ENCODE assay signal across 8 cellular contexts in the genomic region with DNA sequence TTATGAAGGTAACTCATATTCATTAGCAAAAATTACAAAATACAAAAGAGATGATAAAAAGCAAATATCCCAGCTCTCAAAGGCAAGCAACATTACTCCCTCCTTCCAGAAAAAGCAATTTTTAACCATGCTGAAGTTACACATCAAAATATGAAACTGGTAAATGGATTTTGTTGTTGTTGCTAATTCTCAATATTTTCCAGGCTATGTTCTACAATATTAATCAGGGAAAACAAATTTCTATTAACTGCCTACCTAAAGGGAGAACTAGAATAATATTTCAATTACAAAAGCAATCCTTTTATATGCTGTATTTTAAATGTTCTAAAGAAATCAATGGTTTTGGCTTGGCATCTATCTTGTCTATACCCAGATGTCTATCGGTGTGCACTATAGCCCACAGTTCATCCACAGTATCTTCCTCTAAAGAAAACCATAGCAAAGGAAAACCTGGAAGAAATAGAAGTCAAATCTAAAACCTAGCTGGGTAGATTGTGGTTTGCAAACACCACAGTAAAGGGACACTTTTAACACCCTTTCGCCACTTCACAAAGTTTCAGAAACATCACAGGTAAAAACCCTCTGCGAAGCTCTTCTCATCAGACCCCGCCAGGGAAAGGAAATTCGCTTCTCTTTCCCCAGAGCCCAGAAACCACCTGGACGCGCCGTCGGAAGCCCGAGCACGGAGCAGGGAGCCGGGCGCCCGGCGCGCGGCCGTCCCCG. TPM values are rescaled to one million over a fixed set of nuclear protein-coding genes. Genes with fewer than 3 reads are reported as not detected.
DNase-seq lines count a peak whose midpoint lies in the region; ATAC-seq, FAIRE-seq and TF ChIP-seq lines count a peak whose summit lies in the region.

No MANE protein-coding gene starts in this region.

- no peak overlapping the region for H3K4me2 ChIP-seq in astrocyte (ENCODE audit: low read length)

- no peak overlapping the region for H3K27ac Mint-ChIP-seq in astrocyte (ENCODE audit: unreplicated experiment)

- no peak overlapping the region for H3K4me3 ChIP-seq in astrocyte (ENCODE audit: insufficient read depth, low read depth, low read length)
- peak overlapping the region; percentile 50 for H3K4me3 ChIP-seq in mesodermal cell (ENCODE audit: extremely low read depth, insufficient read depth, low read length, poor library complexity, severe bottlenecking)

- H3K4me1 Mint-ChIP-seq in astrocyte (ENCODE audit: low read depth, unreplicated experiment): no peaks in the 10 kb centered on the region

- peak overlapping the region; percentile 74 for H3K4me3 Mint-ChIP-seq in astrocyte (ENCODE audit: unreplicated experiment)

- DNase-seq in NCI-H1417 (lab: John Stamatoyannopoulos, UW) (peak in 2 of 3 experiments; percentile 58 to 69), NCI-H1417 treated with DMSO at 0.1 percent for 48 hours (lab: John Stamatoyannopoulos, UW) (no peak), astrocyte (ENCODE audit: low read depth) (no peak), NCI-H1694 treated with DMSO at 0.1 percent for 48 hours (lab: John Stamatoyannopoulos, UW) (no peak), HPDE6-E6E7 (ENCODE audit: extremely low spot score) (no peak), NCI-H1092 (lab: John Stamatoyannopoulos, UW) (no peak)

- no peak for TF ChIP-seq CTCF in astrocyte (IDR thresholded peaks at IDR 0.05; ENCODE audit: insufficient read depth, low read depth, low read length)

- no peak overlapping the region for H3K9ac ChIP-seq in astrocyte (ENCODE audit: low read length)

- 8 to 14% methylated on average over 12 to 17 of the region's 19 CpGs for WGBS in mesodermal cell (ENCODE audit: insufficient coverage in 2 of 2), 2 experiments

- H3K27ac ChIP-seq in astrocyte (ENCODE audit: low read depth, low read length): no peak overlapping the region
- H3K27ac ChIP-seq in mesodermal cell (ENCODE audit: low read depth, low read length, severe bottlenecking): no peak overlapping the region

- H3K36me3 Mint-ChIP-seq in astrocyte (ENCODE audit: low read depth, unreplicated experiment): no peaks in the 10 kb centered on the region

- H3K36me3 ChIP-seq in astrocyte (ENCODE audit: insufficient read depth, low read length) (no peaks in the 10 kb centered on the region), mesodermal cell (ENCODE audit: control insufficient read depth, insufficient read depth, low read length) (no peaks in the 10 kb centered on the region)

- H2AFZ ChIP-seq in astrocyte (ENCODE audit: low read depth, low read length): no peak overlapping the region

- peaks cover 29% of the 10 kb centered on the region for H3K27me3 Mint-ChIP-seq in astrocyte (ENCODE audit: low read depth, unreplicated experiment)

- H3K9me3 ChIP-seq in astrocyte (ENCODE audit: insufficient read depth, low read depth, low read length) (no peaks in the 10 kb centered on the region), mesodermal cell (ENCODE audit: control insufficient read depth, low read length) (no peaks in the 10 kb centered on the region)

- H3K79me2 ChIP-seq in astrocyte (ENCODE audit: insufficient read depth, low read length): no peaks in the 10 kb centered on the region

- no peaks in the 10 kb centered on the region for H4K20me1 ChIP-seq in astrocyte (ENCODE audit: insufficient read depth, low read length)

- FAIRE-seq in astrocyte (lab: Jason Lieb, UNC): no peak

- peak; percentile 18 for ATAC-seq in HG03066 (IDR thresholded peaks at IDR 0.05; ENCODE audit: low read depth, unreplicated experiment)

- H3K27me3 ChIP-seq in astrocyte (ENCODE audit: insufficient read depth, low read length): peaks cover 53% of the 10 kb centered on the region

- H3K9me3 Mint-ChIP-seq in astrocyte (ENCODE audit: unreplicated experiment): no peaks in the 10 kb centered on the region

- H3K4me1 ChIP-seq in astrocyte (ENCODE audit: insufficient read depth, low read length) (no peaks in the 10 kb centered on the region), mesodermal cell (ENCODE audit: control insufficient read depth, insufficient read depth, low read length, poor library complexity, severe bottlenecking) (no peaks in the 10 kb centered on the region)

RNA-seq across cellular contexts. Expression of a gene that starts 32.0 kb away (rescaled TPM):
- total RNA-seq in astrocyte: 1.2 and 1.6 TPM in 2 replicates
- 1.1 TPM for polyA plus RNA-seq in mesodermal cell (2013, experiment 1 of 2)
- polyA plus RNA-seq in mesodermal cell (2013, experiment 2 of 2): 1.5 TPM

Comparison
In these comparisons a context has a peak if more than half of its experiments do, and no peak if none do; other contexts are left out.
1. DNase-seq: peak in NCI-H1417 (2 of 3); none in NCI-H1417 treated with DMSO at 0.1 percent for 48 hours (single experiment), astrocyte (single experiment), NCI-H1694 treated with DMSO at 0.1 percent for 48 hours (single experiment), HPDE6-E6E7 (single experiment) and NCI-H1092 (single experiment).